In the genomic region with DNA sequence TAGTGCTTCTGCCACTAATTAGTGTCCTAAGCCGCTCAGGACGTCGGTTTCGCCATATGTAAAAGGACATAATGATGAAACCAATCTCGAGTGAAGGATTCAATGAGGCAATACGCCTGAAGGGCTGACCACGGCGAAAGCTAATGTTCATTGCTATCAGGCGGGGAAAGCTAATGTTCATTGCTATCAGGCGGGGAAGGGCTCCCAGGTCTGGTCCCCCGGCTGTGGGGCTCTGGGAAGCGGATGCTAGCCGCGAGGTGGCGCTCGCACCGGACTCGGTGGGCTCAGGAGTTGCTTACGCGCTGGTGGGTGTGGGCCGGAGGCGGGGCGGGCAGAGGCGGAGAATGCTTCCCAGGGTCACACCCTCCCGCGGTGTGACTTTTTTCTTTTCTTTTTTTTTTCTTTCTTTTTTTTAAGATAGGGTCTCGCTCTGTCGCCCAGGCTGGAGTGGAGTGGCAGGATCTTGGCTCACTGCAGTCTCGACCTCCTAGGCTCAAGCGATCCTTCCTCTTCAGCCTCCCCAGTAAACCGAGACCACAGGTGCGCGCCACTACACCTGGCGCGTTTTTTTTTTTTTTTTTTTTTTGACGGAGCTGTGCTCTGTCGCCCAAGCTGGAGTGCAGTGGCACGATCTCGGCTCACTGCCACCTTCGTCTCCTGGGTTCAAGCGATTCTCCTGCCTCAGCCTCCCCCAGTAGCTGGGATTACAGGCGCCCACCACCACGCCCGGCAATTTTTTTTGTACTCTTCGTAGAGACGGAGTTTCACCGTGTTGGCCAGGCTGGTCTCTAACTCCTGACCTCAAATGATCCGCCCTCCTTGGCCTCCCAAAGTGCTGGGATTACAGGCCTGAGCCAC, we compare ENCODE assay signal across 8 cellular contexts. TPM values are rescaled to one million over a fixed set of nuclear protein-coding genes. Genes with fewer than 3 reads are reported as not detected.
DNase-seq lines count a peak whose midpoint lies in the region; ATAC-seq and TF ChIP-seq lines count a peak whose summit lies in the region.

No MANE protein-coding gene starts in this region.

- H3K36me3 ChIP-seq in right lobe of liver, result no peaks in the 10 kb centered on the region

- H3K27me3 ChIP-seq in right lobe of liver, result peaks cover 0 to 9% of the 10 kb centered on the region in 2 donors

- peaks cover 10% of the 10 kb centered on the region for H3K4me1 Mint-ChIP-seq in dendritic cell treated with granulocyte-macrophage colony-stimulating factor and Interleukin-4, amounts not matched to agents 40 ng/mL and 50 ng/mL, for 4 days (ENCODE audit: low read depth)

- peaks cover 79% of the 10 kb centered on the region for H3K27me3 Mint-ChIP-seq in dendritic cell treated with granulocyte-macrophage colony-stimulating factor and Interleukin-4, amounts not matched to agents 40 ng/mL and 50 ng/mL, for 4 days

- ATAC-seq in HG03175 (IDR thresholded peaks at IDR 0.05; ENCODE audit: unreplicated experiment) (peak; percentile 69), right lobe of liver (peak; percentile 82 to 91 (median 88)), HG02571 (IDR thresholded peaks at IDR 0.05; ENCODE audit: unreplicated experiment) (no peak)

- DNase-seq in ELR (ENCODE audit: low read depth), result peak; percentile 93
- peak; percentile 78 for DNase-seq in NCI-H510A treated with DMSO at 0.1 percent for 48 hours (lab: John Stamatoyannopoulos, UW)
- peak; percentile 70 to 83 for DNase-seq in activated CD4-positive, alpha-beta T cell treated with anti-CD3 and anti-CD28 coated beads, Interleukin-2, amount 50 U/mL, for 24 hours (ENCODE audit: low read depth in 1 of 2, low spot score in 1 of 2)
- DNase-seq in right lobe of liver, result peak; percentile 85 to 92 (median 89)
- DNase-seq in stimulated activated CD4-positive, alpha-beta T cell treated with anti-CD3 and anti-CD28 coated beads, TNF-alpha, amount 100 ng/mL, for 1 hour (ENCODE audit: low read depth in 3 of 3, low spot score in 1 of 3), result peak; percentile 52 to 81 (median 62)

- intact Hi-C loops in dendritic cell treated with granulocyte-macrophage colony-stimulating factor and Interleukin-4, amounts not matched to agents 40 ng/mL and 50 ng/mL, for 4 days (cut with micrococcal nuclease), result loop anchor here (1.0 kb wide), 2 partner anchors 28 to 164 kb away; a partner anchor contains a TSS
- intact Hi-C loops in right lobe of liver (cut with DNase I), result no loop called here

- no peak overlapping the region for H3K4me3 ChIP-seq in right lobe of liver

- H3K4me1 ChIP-seq in right lobe of liver, result peaks cover 0 to 5% (median 0%) of the 10 kb centered on the region in 4 donors

- H3K4me3 Mint-ChIP-seq in dendritic cell treated with granulocyte-macrophage colony-stimulating factor and Interleukin-4, amounts not matched to agents 40 ng/mL and 50 ng/mL, for 4 days, result peak overlapping the region; percentile 60

- H3K9me3 Mint-ChIP-seq in dendritic cell treated with granulocyte-macrophage colony-stimulating factor and Interleukin-4, amounts not matched to agents 40 ng/mL and 50 ng/mL, for 4 days, result no peaks in the 10 kb centered on the region

- WGBS in right lobe of liver (ENCODE audit: insufficient coverage, low coverage, low lambda C conversion rate, missing lambda C conversion rate), result 7% methylated on average over 42 of the region's 48 CpGs

- peak overlapping the region in 2 of 3 donors; percentile 76 to 91 for H3K27ac ChIP-seq in right lobe of liver

- no peak overlapping the region for H3K27ac Mint-ChIP-seq in dendritic cell treated with granulocyte-macrophage colony-stimulating factor and Interleukin-4, amounts not matched to agents 40 ng/mL and 50 ng/mL, for 4 days

- H3K9me3 ChIP-seq in right lobe of liver, result no peaks in the 10 kb centered on the region

- no peak for TF ChIP-seq POLR2A in right lobe of liver (IDR thresholded peaks at IDR 0.05)

- peak; percentile 65 to 88 (median 78) for TF ChIP-seq CTCF in right lobe of liver (IDR thresholded peaks at IDR 0.05)

- no peaks in the 10 kb centered on the region for H3K36me3 Mint-ChIP-seq in dendritic cell treated with granulocyte-macrophage colony-stimulating factor and Interleukin-4, amounts not matched to agents 40 ng/mL and 50 ng/mL, for 4 days (ENCODE audit: low read depth)

RNA-seq across cellular contexts. Expression of a gene that starts 1.1 kb away (rescaled TPM):
- 1 to 10 TPM; 2.2 to 9.8 (median 3.6) TPM for total RNA-seq in right lobe of liver

RNA-seq across cellular contexts. Expression of a gene that starts 28.0 kb away (rescaled TPM):
- under 1 TPM in 2 of 6 experiments, not detected in 4; 0.12 to 0.20 TPM for total RNA-seq in right lobe of liver

RNA-seq across cellular contexts. Expression of a gene that starts 31.8 kb away (rescaled TPM):
- not detected for total RNA-seq in right lobe of liver

RNA-seq across cellular contexts. Expression of a gene that starts 33.5 kb away (rescaled TPM):
- not detected for total RNA-seq in right lobe of liver
